ENCODE assay signal across 2 cellular contexts in genomic region chr10:87674963-87675362, GRCh38.
TF ChIP-seq lines count a peak whose summit lies in the region.

No MANE protein-coding gene starts in this region.

TF ChIP-seq in GM23338, 12 proteins besides CTCF, POLR2A, EP300 and RAD21 (continued from another document):
- TF ChIP-seq REST (IDR thresholded peaks at IDR 0.05; ENCODE audit: unreplicated experiment) (no peak), ZNF331 (CRISPR knock-in tag; IDR thresholded peaks at IDR 0.05; ENCODE audit: low read depth) (no peak), ZNF462 (CRISPR knock-in tag; IDR thresholded peaks at IDR 0.05) (no peak)

TF ChIP-seq in SK-N-SH treated with all-trans-retinoic acid at 6 μM for 48 hours, 23 proteins besides CTCF, POLR2A, EP300 and RAD21 (continued from another document):
- TF ChIP-seq CSRNP3 (CRISPR knock-in tag; IDR thresholded peaks at IDR 0.05) (no peak), CSDC2 (CRISPR knock-in tag; IDR thresholded peaks at IDR 0.05) (no peak), TSHZ2 (CRISPR knock-in tag; IDR thresholded peaks at IDR 0.05) (no peak), ZNF8 (CRISPR knock-in tag; IDR thresholded peaks at IDR 0.05) (no peak), GLIS3 (CRISPR knock-in tag; IDR thresholded peaks at IDR 0.05) (no peak), BACH2 (CRISPR knock-in tag; IDR thresholded peaks at IDR 0.05; ENCODE audit: borderline replicate concordance) (no peak), ISL1 (CRISPR knock-in tag; IDR thresholded peaks at IDR 0.05) (no peak), ZNF565 (CRISPR knock-in tag; conservative IDR thresholded peaks at IDR 0.05; ENCODE audit: low read depth) (no peak), RARB (CRISPR knock-in tag; IDR thresholded peaks at IDR 0.05) (no peak), PATZ1 (CRISPR knock-in tag; IDR thresholded peaks at IDR 0.05; ENCODE audit: borderline replicate concordance) (no peak), ARNTL (CRISPR knock-in tag; IDR thresholded peaks at IDR 0.05; ENCODE audit: borderline replicate concordance, low read depth) (no peak)
